Comparison of ENCODE assay signal across 25 cellular contexts in the genomic region with DNA sequence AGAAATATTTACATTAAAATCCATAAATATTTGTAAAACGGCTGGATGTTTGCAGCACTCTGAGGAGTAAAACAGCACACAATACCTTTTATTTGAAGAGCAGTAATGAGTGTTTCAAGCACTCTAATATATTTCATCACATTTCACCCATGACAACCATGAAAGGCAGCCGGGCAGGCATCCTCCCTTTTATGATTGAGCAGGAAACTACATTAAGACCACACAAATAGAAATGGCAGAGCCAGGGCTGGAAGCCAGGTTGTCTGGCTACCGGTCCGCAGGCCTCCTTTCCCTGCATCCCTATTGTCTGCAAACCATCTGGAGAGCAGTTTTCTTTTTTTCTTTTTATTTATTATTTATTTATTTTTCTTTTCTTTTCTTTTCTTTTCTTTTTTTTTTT. TPM values are rescaled to one million over a fixed set of nuclear protein-coding genes. Genes with fewer than 3 reads are reported as not detected.
DNase-seq lines count a peak whose midpoint lies in the region; ATAC-seq, FAIRE-seq and TF ChIP-seq lines count a peak whose summit lies in the region.
"Had no signal": no experiment of that assay in that cellular context is flagged by ENCODE, and none has a peak within 500 bp of the region (broad histone marks: within the 10 kb centered on the region; RNA-seq: fewer than 3 reads in every experiment).

No MANE protein-coding gene starts in this region.

- H3K27me3 ChIP-seq in SJSA1 (replicated peaks) = no peaks in the 10 kb centered on the region
- H3K27me3 ChIP-seq: BLaER1 had no signal

- H3K4me3 ChIP-seq in A549 (no peak overlapping the region), SJSA1 (no peak overlapping the region)
- H3K4me3 ChIP-seq: BLaER1, HAP-1, skin epidermis had no signal

- no peak for TF ChIP-seq EP300 in A549 (IDR thresholded peaks at IDR 0.05)

- peak overlapping the region in 1 of 2 experiments; percentile 61; a peak in 3 of 6 replicates for H3K27ac ChIP-seq in A549
- H3K27ac ChIP-seq in SJSA1 = peak overlapping the region; percentile 64
- H3K27ac ChIP-seq: BLaER1, skin epidermis had no signal

- H3K4me2 ChIP-seq in A549 = peak overlapping the region; percentile 28; the same call in 1 of the 3 replicates

- DNase-seq in A549 (ENCODE audit: low read depth in 1 of 2, low spot score in 1 of 2) (no peak), NCI-H1092 (lab: John Stamatoyannopoulos, UW) (peak; percentile 88), NCI-H2196 (lab: John Stamatoyannopoulos, UW; ENCODE audit: unreplicated experiment) (peak; percentile 83), SJSA1 (ENCODE audit: low read depth in 1 of 2, low spot score in 2 of 2) (peak in 1 of 2 experiments; percentile 90), NCI-H146 treated with DMSO at 0.1 percent for 48 hours (lab: John Stamatoyannopoulos, UW; ENCODE audit: unreplicated experiment) (no peak), H54 (ENCODE audit: insufficient read length, low spot score) (no peak)
- no peak for DNase-seq in stimulated activated CD4-positive, alpha-beta T cell treated with anti-CD3 and anti-CD28 coated beads, Interleukin-12 subunit alpha, Interleukin-12 subunit beta, amount 100 ng/mL, for 4 hours
- DNase-seq: activated CD4-positive, alpha-beta T cell treated with anti-CD3 and anti-CD28 coated beads for 48 hours; activated CD8-positive, alpha-beta memory T cell treated with anti-CD3 and anti-CD28 coated beads, Interleukin-2, amount 10 ng/mL, durations not matched to agents 7 days and 5 days; hypothalamus; kidney; naive thymus-derived CD4-positive, alpha-beta T cell; NCI-H1694 treated with DMSO at 0.1 percent for 48 hours; stimulated activated CD4-positive, alpha-beta T cell treated with anti-CD3 and anti-CD28 coated beads, Interleukin-4, amount 100 ng/mL, for 24 hours had no signal

- TF ChIP-seq RAD21 in A549 (conservative IDR thresholded peaks at IDR 0.05 in 1 of 2, IDR thresholded peaks at IDR 0.05 in 1 of 2) = no peak

- no peak for TF ChIP-seq CTCF in A549 (IDR thresholded peaks at IDR 0.05)

- no peak for FAIRE-seq in A549 (lab: Jason Lieb, UNC)
- FAIRE-seq in H54 (lab: Jason Lieb, UNC) = no peak
- FAIRE-seq: A204.1, D721Med, endothelial cell of umbilical vein, GM12891, kidney, TTC549 had no signal

- H3K36me3 ChIP-seq in SJSA1 = no peaks in the 10 kb centered on the region
- H3K36me3 ChIP-seq: BLaER1, HAP-1 had no signal

- POLR2A ChIA-PET in A549 (lab: Yijun Ruan, JAX) = interaction anchor here (1.0 to 1.2 kb wide), 2 partner anchors 45 kb away, joined by 3 to 7 read pairs; no protein-coding TSS in a partner anchor

- CTCF ChIA-PET in A549 (lab: Yijun Ruan, JAX) = interaction anchor here (0.6 to 15.2 kb wide), 16 partner anchors 8 to 1151 kb away, joined by 3 to 138 read pairs (median 10); a partner anchor contains a TSS

- no peak for TF ChIP-seq POLR2A in A549 (IDR thresholded peaks at IDR 0.05; ENCODE audit: low read length)
- no peak for TF ChIP-seq POLR2A in H54 (IDR thresholded peaks at IDR 0.05; ENCODE audit: low read depth, low read length)

- 53% methylated on average over 4 of the region's 4 CpGs for WGBS in A549 (ENCODE audit: missing lambda C conversion rate)

- H3K9me3 ChIP-seq in A549 (no peaks in the 10 kb centered on the region), SJSA1 (replicated peaks) (no peaks in the 10 kb centered on the region)
- H3K9me3 ChIP-seq: BLaER1, HAP-1 had no signal

- ATAC-seq in A549 = no peak
- no peak for ATAC-seq in HG03280 (IDR thresholded peaks at IDR 0.05; ENCODE audit: unreplicated experiment)
- ATAC-seq: activated CD8-positive, alpha-beta memory T cell treated with anti-CD3 and anti-CD28 coated beads, Interleukin-2, amount 10 ng/mL, durations not matched to agents 7 days and 5 days; naive thymus-derived CD4-positive, alpha-beta T cell had no signal

- peaks cover 15% of the 10 kb centered on the region for H3K4me1 ChIP-seq in A549
- peaks cover 38% of the 10 kb centered on the region for H3K4me1 ChIP-seq in SJSA1 (replicated peaks)
- H3K4me1 ChIP-seq: HAP-1 had no signal

TF ChIP-seq in A549, 52 proteins besides CTCF, POLR2A, EP300 and RAD21:
- TF ChIP-seq MYC (IDR thresholded peaks at IDR 0.05; ENCODE audit: borderline replicate concordance, low read length) = no peak
- TF ChIP-seq, protein P1, sequence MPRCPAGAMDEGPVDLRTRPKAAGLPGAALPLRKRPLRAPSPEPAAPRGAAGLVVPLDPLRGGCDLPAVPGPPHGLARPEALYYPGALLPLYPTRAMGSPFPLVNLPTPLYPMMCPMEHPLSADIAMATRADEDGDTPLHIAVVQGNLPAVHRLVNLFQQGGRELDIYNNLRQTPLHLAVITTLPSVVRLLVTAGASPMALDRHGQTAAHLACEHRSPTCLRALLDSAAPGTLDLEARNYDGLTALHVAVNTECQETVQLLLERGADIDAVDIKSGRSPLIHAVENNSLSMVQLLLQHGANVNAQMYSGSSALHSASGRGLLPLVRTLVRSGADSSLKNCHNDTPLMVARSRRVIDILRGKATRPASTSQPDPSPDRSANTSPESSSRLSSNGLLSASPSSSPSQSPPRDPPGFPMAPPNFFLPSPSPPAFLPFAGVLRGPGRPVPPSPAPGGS (IDR thresholded peaks at IDR 0.05) = no peak
- no peak for TF ChIP-seq RFX5 (IDR thresholded peaks at IDR 0.05)
- TF ChIP-seq, protein P2, sequence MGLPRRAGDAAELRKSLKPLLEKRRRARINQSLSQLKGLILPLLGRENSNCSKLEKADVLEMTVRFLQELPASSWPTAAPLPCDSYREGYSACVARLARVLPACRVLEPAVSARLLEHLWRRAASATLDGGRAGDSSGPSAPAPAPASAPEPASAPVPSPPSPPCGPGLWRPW (IDR thresholded peaks at IDR 0.05) = no peak
- TF ChIP-seq POLR2AphosphoS2 (conservative IDR thresholded peaks at IDR 0.05; ENCODE audit: low read length) = no peak
- no peak for TF ChIP-seq PHF8 (IDR thresholded peaks at IDR 0.05; ENCODE audit: borderline replicate concordance, low read depth)
- no peak for TF ChIP-seq FOXS1 (CRISPR knock-in tag; IDR thresholded peaks at IDR 0.05)
- TF ChIP-seq CHD4 (IDR thresholded peaks at IDR 0.05; ENCODE audit: borderline replicate concordance) = no peak

RNA-seq across cellular contexts. Expression of a gene that starts 23.1 kb away (rescaled TPM):
- polyA plus RNA-seq in A549 (2011; rRNA removed) = 36.5 and 44.2 TPM in 2 replicates
- 49.3 and 76.1 TPM in 2 replicates for polyA plus RNA-seq in A549 (2012; cell fraction: cytosol; rRNA removed)
- 79.6 and 118 TPM in 2 replicates for polyA plus RNA-seq in A549 (2012; cell fraction: nucleus; rRNA removed)
- 42.4 to 49.2 TPM (median 44.0 TPM) in 3 replicates for polyA plus RNA-seq in A549 (2017; fragmentation: RNase III; extraction: RNeasy Plus Mini Kit Qiagen cat#74134 plus additional on column Dnase treatment)
- polyA minus RNA-seq in A549 (2011; rRNA and poly(A)+ RNA removed) = 47.8 and 50.9 TPM in 2 replicates
- total RNA-seq in SJSA1 (2014; rRNA removed; shearing (Covaris generic)) = 46.5 and 48.4 TPM in 2 replicates
- total RNA-seq: activated CD8-positive, alpha-beta memory T cell treated with anti-CD3 and anti-CD28 coated beads, Interleukin-2, amount 10 ng/mL, durations not matched to agents 7 days and 5 days; endothelial cell of umbilical vein had no signal
- polyA plus RNA-seq: endothelial cell of umbilical vein; naive thymus-derived CD4-positive, alpha-beta T cell had no signal

RNA-seq across cellular contexts. Expression of a gene that starts 41.5 kb away (rescaled TPM):
- polyA plus RNA-seq in A549 (2011; rRNA removed) = not detected in 2 replicates
- polyA plus RNA-seq in A549 (2012; cell fraction: cytosol; rRNA removed) = not detected in 2 replicates
- 0.05 TPM in 1 of 2 replicates, not detected in the other for polyA plus RNA-seq in A549 (2012; cell fraction: nucleus; rRNA removed)
- not detected in 3 replicates for polyA plus RNA-seq in A549 (2017; fragmentation: RNase III; extraction: RNeasy Plus Mini Kit Qiagen cat#74134 plus additional on column Dnase treatment)
- polyA minus RNA-seq in A549 (2011; rRNA and poly(A)+ RNA removed) = not detected in 2 replicates
- total RNA-seq in SJSA1 (2014; rRNA removed; shearing (Covaris generic)) = not detected in 2 replicates
- total RNA-seq: activated CD8-positive, alpha-beta memory T cell treated with anti-CD3 and anti-CD28 coated beads, Interleukin-2, amount 10 ng/mL, durations not matched to agents 7 days and 5 days; endothelial cell of umbilical vein; kidney; naive thymus-derived CD4-positive, alpha-beta T cell had no signal
- polyA plus RNA-seq: endothelial cell of umbilical vein; naive thymus-derived CD4-positive, alpha-beta T cell had no signal

RNA-seq across cellular contexts. Expression of a gene that starts 47.2 kb away (rescaled TPM):
- polyA plus RNA-seq in A549 (2011; rRNA removed) (not detected in 2 replicates), A549 (2017; fragmentation: RNase III; extraction: RNeasy Plus Mini Kit Qiagen cat#74134 plus additional on column Dnase treatment) (not detected in 3 replicates)
- not detected in 2 replicates for polyA plus RNA-seq in A549 (2012; cell fraction: cytosol; rRNA removed)
- polyA plus RNA-seq in A549 (2012; cell fraction: nucleus; rRNA removed) = not detected in 2 replicates
- polyA minus RNA-seq in A549 (2011; rRNA and poly(A)+ RNA removed) = not detected in 2 replicates
- not detected in 2 replicates for total RNA-seq in SJSA1 (2014; rRNA removed; shearing (Covaris generic))
- total RNA-seq: activated CD8-positive, alpha-beta memory T cell treated with anti-CD3 and anti-CD28 coated beads, Interleukin-2, amount 10 ng/mL, durations not matched to agents 7 days and 5 days; endothelial cell of umbilical vein; kidney; naive thymus-derived CD4-positive, alpha-beta T cell; posterior vena cava; subcutaneous adipose tissue had no signal
- polyA plus RNA-seq: endothelial cell of umbilical vein; naive thymus-derived CD4-positive, alpha-beta T cell had no signal

RNA-seq across cellular contexts. Expression of a gene that starts 57.6 kb away (rescaled TPM):
- polyA plus RNA-seq in A549 (2011; rRNA removed) = not detected in 2 replicates
- polyA plus RNA-seq in A549 (2012; cell fraction: cytosol; rRNA removed) = not detected in 2 replicates
- 0.04 TPM in 1 of 2 replicates, not detected in the other for polyA plus RNA-seq in A549 (2012; cell fraction: nucleus; rRNA removed)
- not detected in 3 replicates for polyA plus RNA-seq in A549 (2017; fragmentation: RNase III; extraction: RNeasy Plus Mini Kit Qiagen cat#74134 plus additional on column Dnase treatment)
- not detected in 2 replicates for polyA minus RNA-seq in A549 (2011; rRNA and poly(A)+ RNA removed)
- not detected in 2 replicates for total RNA-seq in SJSA1 (2014; rRNA removed; shearing (Covaris generic))
- total RNA-seq: endothelial cell of umbilical vein had no signal
- polyA plus RNA-seq: endothelial cell of umbilical vein had no signal

Comparison
In these comparisons a context has a peak if more than half of its experiments do, and no peak if none do; other contexts are left out.
1. DNase-seq: peak in NCI-H1092 (single experiment) and NCI-H2196 (single experiment); none in A549 (0 of 2), stimulated activated CD4-positive, alpha-beta T cell treated with anti-CD3 and anti-CD28 coated beads, Interleukin-12 subunit alpha, Interleukin-12 subunit beta, amount 100 ng/mL, for 4 hours (single experiment), NCI-H146 treated with DMSO at 0.1 percent for 48 hours (single experiment) and H54 (single experiment).